ENCODE assay signal across 8 cellular contexts in the genomic region with DNA sequence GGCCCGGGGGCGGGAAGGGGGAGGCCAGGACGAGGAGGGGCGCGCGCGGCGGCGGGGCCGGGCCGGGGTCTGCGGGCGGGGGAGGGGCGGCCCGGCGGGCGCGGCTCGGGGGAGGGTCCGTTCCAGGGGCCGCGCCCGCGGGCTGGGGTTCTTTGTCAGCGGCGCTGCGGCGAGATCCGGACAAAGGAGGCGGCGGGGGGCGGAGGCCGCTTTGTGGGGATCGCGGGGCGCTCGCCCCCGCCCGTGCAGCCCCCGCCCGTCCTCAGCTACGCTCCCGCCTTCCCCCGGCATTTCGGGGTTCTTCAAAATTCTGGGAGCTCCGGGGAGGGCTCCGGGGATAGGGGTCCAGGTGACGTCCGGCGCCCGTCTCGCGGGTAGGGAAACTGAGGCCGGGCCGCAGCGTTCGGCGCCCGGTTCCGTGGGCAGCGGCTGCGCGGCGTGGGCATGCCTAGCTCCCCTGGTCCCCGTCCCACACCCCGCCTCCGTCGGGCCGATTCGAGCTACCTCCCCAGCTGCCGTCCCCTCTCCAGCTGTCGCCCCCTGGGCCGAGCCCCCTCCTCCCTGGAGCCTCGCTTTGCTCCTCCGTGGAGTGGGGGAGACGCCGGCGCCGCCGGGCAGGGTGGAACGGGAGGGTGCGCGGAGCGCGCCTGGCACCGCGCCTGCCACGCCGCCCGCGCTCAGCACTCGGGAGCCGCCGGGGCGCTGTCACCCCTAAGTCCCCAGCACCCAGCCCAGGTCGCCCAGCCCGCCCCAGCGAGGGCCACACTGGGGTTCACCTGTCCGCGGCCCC. TPM values are rescaled to one million over a fixed set of nuclear protein-coding genes. Genes with fewer than 3 reads are reported as not detected.
DNase-seq lines count a peak whose midpoint lies in the region; ATAC-seq and TF ChIP-seq lines count a peak whose summit lies in the region.

No MANE protein-coding gene starts in this region.

- peak overlapping the region in 8 of 9 donors; percentile 85 to 98 (median 96) for H3K27ac Mint-ChIP-seq in naive thymus-derived CD4-positive, alpha-beta T cell

- H3K4me3 ChIP-seq in GM12864 (ENCODE audit: low read depth, low read length), result peak overlapping the region; percentile 82
- H3K4me3 ChIP-seq in SJSA1, result peak overlapping the region; percentile 53
- H3K4me3 ChIP-seq in effector memory CD4-positive, alpha-beta T cell (ENCODE audit: insufficient read depth, low read depth, low read length, poor library complexity, severe bottlenecking), result peak overlapping the region; percentile 87
- H3K4me3 ChIP-seq in naive thymus-derived CD4-positive, alpha-beta T cell (ENCODE audit: low read length), result peak overlapping the region; percentile 77

- TF ChIP-seq CTCF in GM12864 (IDR thresholded peaks at IDR 0.05; ENCODE audit: low read depth, low read length, missing control alignments) (no peak), GM10266 (IDR thresholded peaks at IDR 0.05; ENCODE audit: control insufficient read depth, insufficient read depth, low read depth, missing control alignments) (no peak)

- no peaks in the 10 kb centered on the region for H3K27me3 ChIP-seq in SJSA1 (replicated peaks)
- H3K27me3 ChIP-seq in effector memory CD4-positive, alpha-beta T cell (replicated peaks; ENCODE audit: control insufficient read depth, insufficient read depth, low read length, poor library complexity, severe bottlenecking), result no peaks in the 10 kb centered on the region
- no peaks in the 10 kb centered on the region for H3K27me3 ChIP-seq in naive thymus-derived CD4-positive, alpha-beta T cell (ENCODE audit: control insufficient read depth in 2 of 2, insufficient read depth in 2 of 2, low read length in 2 of 2)

- CTCF ChIA-PET in naive thymus-derived CD4-positive, alpha-beta T cell (lab: Charles Lee), result interaction anchor here (0.5 to 1.4 kb wide), 4 partner anchors 10 to 40 kb away, joined by 3 to 6 read pairs (median 4); no protein-coding TSS in a partner anchor

- H3K9me3 Mint-ChIP-seq in naive thymus-derived CD4-positive, alpha-beta T cell, result no peaks in the 10 kb centered on the region

- H3K4me3 Mint-ChIP-seq in naive thymus-derived CD4-positive, alpha-beta T cell, result peak overlapping the region; percentile 88 to 96 (median 91)

- ATAC-seq in naive thymus-derived CD4-positive, alpha-beta T cell, result no peak
- ATAC-seq in GM18867 (IDR thresholded peaks at IDR 0.05; ENCODE audit: unreplicated experiment) (no peak), GM19023 (IDR thresholded peaks at IDR 0.05; ENCODE audit: unreplicated experiment) (no peak)

- peaks cover 22% of the 10 kb centered on the region for H3K4me1 ChIP-seq in SJSA1 (replicated peaks)
- peaks cover 59% of the 10 kb centered on the region for H3K4me1 ChIP-seq in effector memory CD4-positive, alpha-beta T cell (ENCODE audit: control insufficient read depth, insufficient read depth, low read length, poor library complexity, severe bottlenecking)
- H3K4me1 ChIP-seq in naive thymus-derived CD4-positive, alpha-beta T cell (ENCODE audit: control insufficient read depth in 2 of 2, insufficient read depth in 2 of 2, low read length in 2 of 2), result peaks cover 38 to 79% of the 10 kb centered on the region in 2 donors

- H3K27me3 Mint-ChIP-seq in naive thymus-derived CD4-positive, alpha-beta T cell, result no peaks in the 10 kb centered on the region

- no peak overlapping the region for H3K27ac ChIP-seq in SJSA1
- H3K27ac ChIP-seq in effector memory CD4-positive, alpha-beta T cell (ENCODE audit: insufficient read depth, low read length, poor library complexity, severe bottlenecking), result peak overlapping the region; percentile 54
- H3K27ac ChIP-seq in naive thymus-derived CD4-positive, alpha-beta T cell (ENCODE audit: low read depth, low read length), result peak overlapping the region; percentile 65

- POLR2A ChIA-PET in naive thymus-derived CD4-positive, alpha-beta T cell (lab: Charles Lee), result interaction anchor here (0.7 to 1.9 kb wide), 16 partner anchors 9 to 137 kb away, joined by 3 to 10 read pairs (median 4); partner anchors contain the start of gene TXNDC11

- no peaks in the 10 kb centered on the region for H3K36me3 Mint-ChIP-seq in naive thymus-derived CD4-positive, alpha-beta T cell

- peaks cover 57 to 86% (median 73%) of the 10 kb centered on the region in 7 donors for H3K4me1 Mint-ChIP-seq in naive thymus-derived CD4-positive, alpha-beta T cell

- no peaks in the 10 kb centered on the region for H3K36me3 ChIP-seq in SJSA1
- no peaks in the 10 kb centered on the region for H3K36me3 ChIP-seq in effector memory CD4-positive, alpha-beta T cell (ENCODE audit: control insufficient read depth, insufficient read depth, low read length)
- peaks cover 0 to 4% (median 0%) of the 10 kb centered on the region in 3 experiments for H3K36me3 ChIP-seq in naive thymus-derived CD4-positive, alpha-beta T cell (ENCODE audit: control insufficient read depth in 2 of 3, insufficient read depth in 3 of 3, low read length in 3 of 3)

- 0 out of 2 replicates have a peak, but pooled peaks cover 6% of the 10 kb centered on the region for H3K9me3 ChIP-seq in SJSA1 (replicated peaks)
- no peaks in the 10 kb centered on the region for H3K9me3 ChIP-seq in effector memory CD4-positive, alpha-beta T cell (ENCODE audit: control insufficient read depth, low read length)
- H3K9me3 ChIP-seq in naive thymus-derived CD4-positive, alpha-beta T cell (ENCODE audit: control insufficient read depth in 2 of 3, low read length in 3 of 3), result no peaks in the 10 kb centered on the region

- no peak for DNase-seq in GM12864 (ENCODE audit: low read depth)
- no peak for DNase-seq in SJSA1 (ENCODE audit: low read depth in 1 of 2, low spot score in 2 of 2)
- no peak for DNase-seq in effector memory CD4-positive, alpha-beta T cell
- DNase-seq in naive thymus-derived CD4-positive, alpha-beta T cell, result peak in 5 of 9 donors; percentile 33 to 51 (median 42)
- no peak for DNase-seq in GM10266 (ENCODE audit: extremely low spot score)
- DNase-seq in cerebellum (ENCODE audit: low spot score), result no peak

- intact Hi-C loops in naive thymus-derived CD4-positive, alpha-beta T cell (cut with micrococcal nuclease), result loop anchor here (1.0 to 5.0 kb wide), 8 partner anchors 14 to 411 kb away; partner anchors contain the start of genes TXNDC11 (in 2 of the 2), ZC3H7A (in 2 of the 2), GSPT1 (in 1 of the 2) and LITAF (in 1 of the 2)

RNA-seq across cellular contexts. Expression of gene SNN, which starts 0.5 kb away (rescaled TPM):
- total RNA-seq in SJSA1 (2014; rRNA removed; shearing (Covaris generic)), result 10.1 and 11.5 TPM in 2 replicates
- total RNA-seq in naive thymus-derived CD4-positive, alpha-beta T cell, result 10 to 100 TPM; 17.0 to 86.8 (median 34.4) TPM
- 10 to 100 TPM; 21.3 to 34.3 TPM for polyA plus RNA-seq in naive thymus-derived CD4-positive, alpha-beta T cell
- total RNA-seq in cerebellum, result 130 TPM

Comparison
In these comparisons a context has a peak if more than half of its experiments do, and no peak if none do; other contexts are left out.
1. DNase-seq: peak in naive thymus-derived CD4-positive, alpha-beta T cell (5 of 9); none in GM12864 (single experiment), SJSA1 (0 of 2), effector memory CD4-positive, alpha-beta T cell (0 of 3), GM10266 (single experiment) and cerebellum (single experiment).
2. Peak in every context shown above with its lines, with median percentiles within 50 percentile points of each other: H3K4me3 ChIP-seq.